ENCODE assay signal across 20 cellular contexts in genomic region chr4:20483416-20483815, GRCh38.
"Had no signal": no experiment of that assay in that cellular context is flagged by ENCODE, and none has a peak within 500 bp of the region (broad histone marks: within the 10 kb centered on the region; RNA-seq: fewer than 3 reads in every experiment).

No MANE protein-coding gene starts in this region.

- H3K4me1 ChIP-seq: lower lobe of right lung, psoas muscle, upper lobe of left lung had no signal

- H3K4me3 ChIP-seq: coronary artery, lower lobe of right lung, ovary, psoas muscle, sigmoid colon, thoracic aorta, tibial nerve, upper lobe of left lung had no signal

- H3K27me3 ChIP-seq: ovary, sigmoid colon, tibial nerve, upper lobe of left lung had no signal

- ATAC-seq: effector memory CD8-positive, alpha-beta T cell; left ventricle myocardium superior; lower lobe of right lung; natural killer cell; psoas muscle; right cardiac atrium; stimulated activated memory B cell treated with anti-CD40 and anti-IgM and Interleukin-4, amounts not matched to agents 10 μg/mL and 1 μg/mL and 100 μg/mL, for 72 hours had no signal

- H3K9me3 ChIP-seq: lower lobe of right lung, ovary, psoas muscle, sigmoid colon, thoracic aorta, tibial nerve, upper lobe of left lung had no signal

- DNase-seq: effector memory CD8-positive, alpha-beta T cell; left ventricle myocardium superior; lower lobe of right lung; natural killer cell; occipital lobe; ovary; posterior cingulate gyrus; psoas muscle; right cardiac atrium; sigmoid colon; stimulated activated CD4-positive, alpha-beta T cell treated with anti-CD3 and anti-CD28 coated beads, Interleukin-2, amount 100 ng/mL, for 24 hours; stimulated activated CD4-positive, alpha-beta T cell treated with anti-CD3 and anti-CD28 coated beads, Interleukin-4, amount 100 ng/mL, for 4 hours; upper lobe of left lung had no signal

- H3K36me3 ChIP-seq: lower lobe of right lung, ovary, sigmoid colon, thoracic aorta, tibial nerve, upper lobe of left lung had no signal

- H3K27ac ChIP-seq: coronary artery, lower lobe of right lung, ovary, psoas muscle, sigmoid colon, thoracic aorta, tibial nerve, upper lobe of left lung had no signal

- FAIRE-seq: endometrium, keratinocyte, urothelium cell line had no signal
